14 cellular contexts compared by ENCODE assay signal in genomic region chr5:150443242-150444075, GRCh38. TPM values are rescaled to one million over a fixed set of nuclear protein-coding genes. Genes with fewer than 3 reads are reported as not detected.
DNase-seq lines count a peak whose midpoint lies in the region; ATAC-seq and TF ChIP-seq lines count a peak whose summit lies in the region.
"Had no signal": no experiment of that assay in that cellular context is flagged by ENCODE, and none has a peak within 500 bp of the region (broad histone marks: within the 10 kb centered on the region; RNA-seq: fewer than 3 reads in every experiment).

No MANE protein-coding gene starts in this region.

- H3K9me3 Mint-ChIP-seq in natural killer cell, result no peaks in the 10 kb centered on the region
- H3K9me3 Mint-ChIP-seq in natural killer cell treated with Interleukin-12 subunit alpha and Interleukin-12 subunit beta and Interleukin-15 and Interleukin-18, amount 100 ng/mL, for 72 hours, result no peaks in the 10 kb centered on the region
- H3K9me3 Mint-ChIP-seq in central memory CD8-positive, alpha-beta T cell, result no peaks in the 10 kb centered on the region
- no peaks in the 10 kb centered on the region for H3K9me3 Mint-ChIP-seq in stimulated activated naive CD8-positive, alpha-beta T cell treated with anti-CD3 and anti-CD28 coated beads, Interleukin-15, Interleukin-2, amounts not matched to agents 100 ng/mL and 50 ng/mL, for 24 hours
- H3K9me3 Mint-ChIP-seq: activated T-helper 1 cell treated with anti-CD3 and anti-CD28 coated beads, Interleukin-12 subunit alpha, Interleukin-12 subunit beta, Interleukin-2, Interleukin-4 antibody, amounts not matched to agents 30 ng/mL and 10 ng/mL and 1 ng/mL, durations not matched to agents 14 hours and 24 hours and 36 hours; CD8-positive, alpha-beta T cell had no signal

- ATAC-seq in natural killer cell (no peak), HG02610 (IDR thresholded peaks at IDR 0.05; ENCODE audit: unreplicated experiment) (no peak), GM21529 (IDR thresholded peaks at IDR 0.05; ENCODE audit: unreplicated experiment) (no peak)
- no peak for ATAC-seq in natural killer cell treated with Interleukin-12 subunit alpha and Interleukin-12 subunit beta and Interleukin-15 and Interleukin-18, amount 100 ng/mL, for 72 hours
- ATAC-seq in central memory CD8-positive, alpha-beta T cell (replicated peaks; ENCODE audit: extremely low read depth, poor library complexity, severe bottlenecking), result no peak
- ATAC-seq: CD8-positive, alpha-beta T cell; heart left ventricle; left colon had no signal

- no peaks in the 10 kb centered on the region for H3K27me3 Mint-ChIP-seq in natural killer cell (ENCODE audit: low read depth in 2 of 2)
- H3K27me3 Mint-ChIP-seq in natural killer cell treated with Interleukin-12 subunit alpha and Interleukin-12 subunit beta and Interleukin-15 and Interleukin-18, amount 100 ng/mL, for 72 hours, result no peaks in the 10 kb centered on the region
- H3K27me3 Mint-ChIP-seq in central memory CD8-positive, alpha-beta T cell, result no peaks in the 10 kb centered on the region
- no peaks in the 10 kb centered on the region for H3K27me3 Mint-ChIP-seq in stimulated activated naive CD8-positive, alpha-beta T cell treated with anti-CD3 and anti-CD28 coated beads, Interleukin-15, Interleukin-2, amounts not matched to agents 100 ng/mL and 50 ng/mL, for 24 hours

- no peak for TF ChIP-seq POLR2A in NB4 (IDR thresholded peaks at IDR 0.05; ENCODE audit: extremely low read depth, insufficient read length)

- no peak overlapping the region for H3K4me3 Mint-ChIP-seq in natural killer cell
- no peak overlapping the region for H3K4me3 Mint-ChIP-seq in natural killer cell treated with Interleukin-12 subunit alpha and Interleukin-12 subunit beta and Interleukin-15 and Interleukin-18, amount 100 ng/mL, for 72 hours
- H3K4me3 Mint-ChIP-seq in central memory CD8-positive, alpha-beta T cell, result no peak overlapping the region
- H3K4me3 Mint-ChIP-seq in stimulated activated naive CD8-positive, alpha-beta T cell treated with anti-CD3 and anti-CD28 coated beads, Interleukin-15, Interleukin-2, amounts not matched to agents 100 ng/mL and 50 ng/mL, for 24 hours, result peak overlapping the region; percentile 11
- H3K4me3 Mint-ChIP-seq: activated T-helper 1 cell treated with anti-CD3 and anti-CD28 coated beads, Interleukin-12 subunit alpha, Interleukin-12 subunit beta, Interleukin-2, Interleukin-4 antibody, amounts not matched to agents 30 ng/mL and 10 ng/mL and 1 ng/mL, durations not matched to agents 14 hours and 24 hours and 36 hours; CD8-positive, alpha-beta T cell had no signal

- H3K4me3 ChIP-seq in NB4 (ENCODE audit: low read depth, low read length), result no peak overlapping the region
- H3K4me3 ChIP-seq: heart left ventricle had no signal

- peaks cover 24 to 41% of the 10 kb centered on the region in 2 donors for H3K4me1 Mint-ChIP-seq in natural killer cell
- peaks cover 23 to 35% of the 10 kb centered on the region in 2 donors for H3K4me1 Mint-ChIP-seq in natural killer cell treated with Interleukin-12 subunit alpha and Interleukin-12 subunit beta and Interleukin-15 and Interleukin-18, amount 100 ng/mL, for 72 hours (ENCODE audit: low read depth in 2 of 2)
- peaks cover 22% of the 10 kb centered on the region for H3K4me1 Mint-ChIP-seq in central memory CD8-positive, alpha-beta T cell
- peaks cover 39% of the 10 kb centered on the region for H3K4me1 Mint-ChIP-seq in stimulated activated naive CD8-positive, alpha-beta T cell treated with anti-CD3 and anti-CD28 coated beads, Interleukin-15, Interleukin-2, amounts not matched to agents 100 ng/mL and 50 ng/mL, for 24 hours (ENCODE audit: low read depth)

- peaks cover 9% of the 10 kb centered on the region for H3K36me3 Mint-ChIP-seq in natural killer cell
- H3K36me3 Mint-ChIP-seq in natural killer cell treated with Interleukin-12 subunit alpha and Interleukin-12 subunit beta and Interleukin-15 and Interleukin-18, amount 100 ng/mL, for 72 hours, result peaks cover 35% of the 10 kb centered on the region
- H3K36me3 Mint-ChIP-seq in central memory CD8-positive, alpha-beta T cell (ENCODE audit: insufficient read depth), result peaks cover 53% of the 10 kb centered on the region
- peaks cover 53% of the 10 kb centered on the region for H3K36me3 Mint-ChIP-seq in stimulated activated naive CD8-positive, alpha-beta T cell treated with anti-CD3 and anti-CD28 coated beads, Interleukin-15, Interleukin-2, amounts not matched to agents 100 ng/mL and 50 ng/mL, for 24 hours (ENCODE audit: low read depth)

- H3K27ac Mint-ChIP-seq in natural killer cell, result peak overlapping the region; percentile 37 to 51
- no peak overlapping the region for H3K27ac Mint-ChIP-seq in natural killer cell treated with Interleukin-12 subunit alpha and Interleukin-12 subunit beta and Interleukin-15 and Interleukin-18, amount 100 ng/mL, for 72 hours
- H3K27ac Mint-ChIP-seq in central memory CD8-positive, alpha-beta T cell (ENCODE audit: low read depth), result peak overlapping the region; percentile 33
- peak overlapping the region; percentile 58 for H3K27ac Mint-ChIP-seq in stimulated activated naive CD8-positive, alpha-beta T cell treated with anti-CD3 and anti-CD28 coated beads, Interleukin-15, Interleukin-2, amounts not matched to agents 100 ng/mL and 50 ng/mL, for 24 hours
- H3K27ac Mint-ChIP-seq: activated T-helper 1 cell treated with anti-CD3 and anti-CD28 coated beads, Interleukin-12 subunit alpha, Interleukin-12 subunit beta, Interleukin-2, Interleukin-4 antibody, amounts not matched to agents 30 ng/mL and 10 ng/mL and 1 ng/mL, durations not matched to agents 14 hours and 24 hours and 36 hours; CD8-positive, alpha-beta T cell had no signal

- DNase-seq in natural killer cell (no peak), NB4 (ENCODE audit: low read depth) (peak; percentile 37), GM19238 (ENCODE audit: insufficient read length, low spot score) (no peak)
- no peak for DNase-seq in natural killer cell treated with Interleukin-12 subunit alpha and Interleukin-12 subunit beta and Interleukin-15 and Interleukin-18, amount 100 ng/mL, for 72 hours (ENCODE audit: low spot score)
- DNase-seq in central memory CD8-positive, alpha-beta T cell (ENCODE audit: low spot score in 2 of 2), result no peak
- DNase-seq: CD8-positive, alpha-beta T cell; heart left ventricle; left colon; NCI-H1092; NCI-H226 had no signal

- no peak for TF ChIP-seq CTCF in natural killer cell (IDR thresholded peaks at IDR 0.05)
- TF ChIP-seq CTCF in NB4 (IDR thresholded peaks at IDR 0.05; ENCODE audit: low read depth, low read length), result no peak

- intact Hi-C loops in natural killer cell (cut with micrococcal nuclease), result loop anchor here (10.0 kb wide), 1 partner anchor 1331 kb away; the partner anchor contains the start of gene G3BP1

RNA-seq across cellular contexts. Expression of gene RPS14, which starts 6.1 kb away (rescaled TPM):
- 1,000 to 10,000 TPM; 1,744 to 2,278 (median 2,016) TPM for total RNA-seq in natural killer cell
- total RNA-seq in natural killer cell treated with Interleukin-12 subunit alpha and Interleukin-12 subunit beta and Interleukin-15 and Interleukin-18, amount 100 ng/mL, for 72 hours, result 1,000 to 10,000 TPM; 1,429 to 1,580 TPM

RNA-seq across cellular contexts. Expression of gene CD74, which starts 30.7 kb away (rescaled TPM):
- 100 to 1,000 TPM; 550 to 913 (median 748) TPM for total RNA-seq in natural killer cell
- 100 to 1,000 TPM; 767 to 771 TPM for total RNA-seq in natural killer cell treated with Interleukin-12 subunit alpha and Interleukin-12 subunit beta and Interleukin-15 and Interleukin-18, amount 100 ng/mL, for 72 hours

Comparison
In these comparisons a context has a peak if more than half of its experiments do, and no peak if none do; other contexts are left out.
1. H3K27ac Mint-ChIP-seq: peak in natural killer cell (2 of 2), central memory CD8-positive, alpha-beta T cell (single experiment) and stimulated activated naive CD8-positive, alpha-beta T cell treated with anti-CD3 and anti-CD28 coated beads, Interleukin-15, Interleukin-2, amounts not matched to agents 100 ng/mL and 50 ng/mL, for 24 hours (single experiment); none in natural killer cell treated with Interleukin-12 subunit alpha and Interleukin-12 subunit beta and Interleukin-15 and Interleukin-18, amount 100 ng/mL, for 72 hours (0 of 2).